ENCODE assay signal across 8 cellular contexts in the genomic region with DNA sequence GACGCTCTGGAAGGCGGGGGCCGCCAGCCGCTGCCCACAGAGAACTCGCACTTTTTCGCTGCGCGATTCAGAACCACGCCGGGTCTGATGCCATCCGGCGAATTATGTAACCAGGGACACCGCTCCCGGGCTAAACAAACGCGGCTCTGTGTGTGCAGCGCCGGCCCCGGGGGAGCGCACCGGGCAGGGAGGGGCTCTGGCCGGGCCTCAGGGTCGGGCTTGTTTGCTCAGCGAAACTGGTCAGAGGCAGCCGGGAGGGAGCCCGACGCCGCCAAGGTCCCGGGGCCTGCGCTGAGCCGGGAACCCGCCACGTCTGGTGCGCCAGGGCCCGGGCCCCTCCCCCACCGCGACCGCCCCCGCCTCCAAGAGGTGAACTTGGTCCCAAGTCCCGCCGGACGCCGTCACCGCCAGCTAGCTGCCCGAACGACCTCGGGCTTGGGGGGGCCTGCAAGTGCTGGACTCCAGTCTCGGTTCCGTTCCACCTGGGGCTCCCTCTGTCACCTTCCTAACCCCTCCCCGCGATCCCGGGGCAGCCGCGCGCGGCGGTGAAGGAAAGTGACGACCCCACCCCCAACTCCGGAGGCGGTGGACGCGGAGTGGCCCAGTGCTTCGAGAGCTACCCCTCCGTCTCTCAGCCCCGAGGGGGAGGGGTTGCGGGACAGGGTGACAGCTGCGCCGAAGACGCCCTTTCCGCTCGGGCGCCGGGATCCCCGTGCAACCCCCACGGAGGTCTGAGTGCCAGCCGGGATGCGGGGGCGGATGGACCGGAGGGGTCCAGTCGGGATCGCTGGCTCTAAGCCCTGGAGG. TPM values are rescaled to one million over a fixed set of nuclear protein-coding genes. Genes with fewer than 3 reads are reported as not detected.
DNase-seq lines count a peak whose midpoint lies in the region; ATAC-seq and TF ChIP-seq lines count a peak whose summit lies in the region.

No MANE protein-coding gene starts in this region.

- no peaks in the 10 kb centered on the region for H3K9me3 Mint-ChIP-seq in activated B cell treated with CpG ODN at 0.5 μM for 24 hours

- no peak overlapping the region for H2BK20ac ChIP-seq in IMR-90 (ENCODE audit: low read depth, low read length)

- peak overlapping the region; percentile 92 for H3K4ac ChIP-seq in IMR-90 (ENCODE audit: low read depth, low read length)

- peaks cover 21% of the 10 kb centered on the region for H3K4me1 ChIP-seq in IMR-90 (ENCODE audit: control insufficient read depth, insufficient read depth, low read length)

- H3K36me3 ChIP-seq in IMR-90 (ENCODE audit: control insufficient read depth, insufficient read depth, low read length): no peaks in the 10 kb centered on the region; the same call in 1 of the 2 replicates

- peak overlapping the region; percentile 76 for H2BK120ac ChIP-seq in IMR-90 (ENCODE audit: low read depth, low read length)

- 0% methylated on average over 37 of the region's 81 CpGs; no CpG with 5 or more reads in 1 of the 2 experiments for WGBS in IMR-90 (ENCODE audit: extremely low coverage in 2 of 2, insufficient read length in 1 of 2), 2 experiments

- H3K4me3 Mint-ChIP-seq in activated B cell treated with CpG ODN at 0.5 μM for 24 hours: peak overlapping the region; percentile 86

- peak; percentile 84 for DNase-seq in D341Med (ENCODE audit: low spot score)
- DNase-seq in IMR-90: no peak
- peak; percentile 68 for DNase-seq in activated B cell treated with CpG ODN at 0.5 μM for 24 hours
- DNase-seq in cardiac fibroblast (ENCODE audit: low read depth in 2 of 2): peak; percentile 52 to 57
- DNase-seq in iris pigment epithelial cell (ENCODE audit: low read depth): peak; percentile 48
- DNase-seq in stimulated activated CD4-positive, alpha-beta T cell treated with anti-CD3 and anti-CD28 coated beads, Interleukin-12 subunit alpha, Interleukin-12 subunit beta, amount 100 ng/mL, for 4 hours: peak; percentile 62

- H4K8ac ChIP-seq in IMR-90 (ENCODE audit: low read depth in 2 of 2, low read length in 2 of 2): peak overlapping the region; percentile 72 to 74; a peak in 3 of 4 replicates

- peak overlapping the region; percentile 90 for H4K5ac ChIP-seq in IMR-90 (ENCODE audit: low read depth, low read length)

- H3K27me3 Mint-ChIP-seq in activated B cell treated with CpG ODN at 0.5 μM for 24 hours: no peaks in the 10 kb centered on the region

- dilution Hi-C loops in IMR-90 (cut with HindIII; ENCODE audit: low sequenced_read_pairs, unreplicated experiment): no loop called here

- H3K9me3 ChIP-seq in IMR-90 (ENCODE audit: control insufficient read depth, insufficient read depth, low read length): no peaks in the 10 kb centered on the region

- peak overlapping the region; percentile 87; the same call in 1 of the 2 replicates for H3K4me2 ChIP-seq in IMR-90 (ENCODE audit: low read depth, low read length)

- peak overlapping the region; percentile 98 for H3K9ac ChIP-seq in IMR-90 (ENCODE audit: low read depth, low read length)

- H3K36me3 Mint-ChIP-seq in activated B cell treated with CpG ODN at 0.5 μM for 24 hours (ENCODE audit: low read depth): peaks cover 6% of the 10 kb centered on the region

- H3K27ac ChIP-seq in IMR-90 (ENCODE audit: insufficient read depth, low read length): peak overlapping the region; percentile 99

- H2BK15ac ChIP-seq in IMR-90 (ENCODE audit: low read depth, low read length): peak overlapping the region; percentile 53; the same call in 1 of the 3 replicates

- peak overlapping the region; percentile 90 for H3K18ac ChIP-seq in IMR-90 (ENCODE audit: low read depth, low read length)

- peaks cover 0 to 29% of the 10 kb centered on the region in 2 experiments; a peak in 2 of 4 replicates for H3K79me1 ChIP-seq in IMR-90 (ENCODE audit: low read depth in 1 of 2, low read length in 2 of 2)

- CTCF ChIA-PET in IMR-90 (lab: Yijun Ruan, JAX) (no interaction called here), activated B cell treated with CpG ODN at 0.5 μM for 24 hours (lab: Charles Lee) (interaction anchor here (0.6 to 1.9 kb wide), 7 partner anchors 51 to 89 kb away, joined by 3 to 10 read pairs (median 4); no protein-coding TSS in a partner anchor)

- in situ Hi-C loops in IMR-90 (cut with MboI; ENCODE audit: low sequenced_read_pairs): loop anchor here (10.0 kb wide), 1 partner anchor 49 kb away; no protein-coding TSS in a partner anchor

- H2BK5ac ChIP-seq in IMR-90 (ENCODE audit: low read depth, low read length, poor library complexity, severe bottlenecking): peak overlapping the region; percentile 99

- H4K91ac ChIP-seq in IMR-90 (ENCODE audit: insufficient read depth, low read depth, low read length): peak overlapping the region; percentile 95

- no TSS peak for BruUV-seq in IMR-90 (replicated peaks; lab: Mats Ljungman, UMichigan)

- ATAC-seq in GM21526 (IDR thresholded peaks at IDR 0.05; ENCODE audit: low FRiP score, unreplicated experiment): peak; percentile 25
- peak; percentile 13 for ATAC-seq in IMR-90 (ENCODE audit: low read depth)
- ATAC-seq in activated B cell treated with CpG ODN at 0.5 μM for 24 hours (ENCODE audit: low read depth): peak; percentile 43
- ATAC-seq in HG03457 (IDR thresholded peaks at IDR 0.05; ENCODE audit: unreplicated experiment): no peak

- H4K20me1 ChIP-seq in IMR-90 (ENCODE audit: insufficient read depth, low read length): peaks cover 51% of the 10 kb centered on the region

- TF ChIP-seq POLR2A in IMR-90 (IDR thresholded peaks at IDR 0.05; ENCODE audit: low read depth, low read length): no peak

- peak overlapping the region; percentile 95 for H3K56ac ChIP-seq in IMR-90 (ENCODE audit: extremely low read depth, insufficient read depth, low read length)

- TF ChIP-seq RAD21 in IMR-90 (IDR thresholded peaks at IDR 0.05; ENCODE audit: low read length): no peak

- peak overlapping the region; percentile 94 for H3K14ac ChIP-seq in IMR-90 (replicated peaks; ENCODE audit: low read depth, low read length)

- H3K27me3 ChIP-seq in IMR-90 (ENCODE audit: control insufficient read depth, insufficient read depth, low read length): no peaks in the 10 kb centered on the region

- H3K4me3 ChIP-seq in IMR-90 (ENCODE audit: insufficient read depth, low read depth, low read length): peak overlapping the region; percentile 99
- peak overlapping the region; percentile 99 to 100 for H3K4me3 ChIP-seq in cardiac fibroblast (replicated peaks in 1 of 2; ENCODE audit: low read depth in 2 of 2, low read length in 2 of 2)

- peaks cover 23% of the 10 kb centered on the region for H3K9me1 ChIP-seq in IMR-90 (ENCODE audit: insufficient read depth, low read length)

- H2AK9ac ChIP-seq in IMR-90 (replicated peaks; ENCODE audit: low read depth, low read length, poor library complexity): peak overlapping the region; percentile 100

- peak overlapping the region; percentile 94 for H2AK5ac ChIP-seq in IMR-90 (ENCODE audit: low read depth, low read length)

- intact Hi-C loops in IMR-90 (cut with micrococcal nuclease): loop anchor here (1.0 to 2.0 kb wide), 3 partner anchors 19 to 57 kb away; no protein-coding TSS in a partner anchor
- intact Hi-C loops in activated B cell treated with CpG ODN at 0.5 μM for 24 hours (cut with micrococcal nuclease): loop anchor here (1.0 to 5.0 kb wide), 6 partner anchors 14 to 368 kb away; a partner anchor contains a TSS

- H3K27ac Mint-ChIP-seq in activated B cell treated with CpG ODN at 0.5 μM for 24 hours: peak overlapping the region; percentile 85

- POLR2A ChIA-PET in IMR-90 (lab: Charles Lee; ENCODE audit: unreplicated experiment) (interaction anchor here (0.6 to 2.8 kb wide), 6 partner anchors 8 to 50 kb away, joined by 3 to 16 read pairs (median 4); no protein-coding TSS in a partner anchor), activated B cell treated with CpG ODN at 0.5 μM for 24 hours (lab: Charles Lee) (interaction anchor here (0.6 to 6.7 kb wide), 10 partner anchors 9 to 788 kb away, joined by 3 to 122 read pairs (median 9); a partner anchor contains a TSS)

- peaks cover 48% of the 10 kb centered on the region for H3K4me1 Mint-ChIP-seq in activated B cell treated with CpG ODN at 0.5 μM for 24 hours

- TF ChIP-seq CTCF in IMR-90 (conservative IDR thresholded peaks at IDR 0.05; ENCODE audit: low read depth, low read length): no peak
- no peak for TF ChIP-seq CTCF in activated B cell treated with CpG ODN at 0.5 μM for 24 hours (IDR thresholded peaks at IDR 0.05)
- TF ChIP-seq CTCF in cardiac fibroblast (IDR thresholded peaks at IDR 0.05; ENCODE audit: low read depth, low read length): no peak

- H3K23ac ChIP-seq in IMR-90 (ENCODE audit: low read depth, low read length): peak overlapping the region; percentile 98

- H2AFZ ChIP-seq in IMR-90 (replicated peaks; ENCODE audit: low read length, poor library complexity): peak overlapping the region; percentile 99

TF ChIP-seq in IMR-90, 13 proteins besides CTCF, POLR2A, EP300 and RAD21:
- TF ChIP-seq, protein P1, sequence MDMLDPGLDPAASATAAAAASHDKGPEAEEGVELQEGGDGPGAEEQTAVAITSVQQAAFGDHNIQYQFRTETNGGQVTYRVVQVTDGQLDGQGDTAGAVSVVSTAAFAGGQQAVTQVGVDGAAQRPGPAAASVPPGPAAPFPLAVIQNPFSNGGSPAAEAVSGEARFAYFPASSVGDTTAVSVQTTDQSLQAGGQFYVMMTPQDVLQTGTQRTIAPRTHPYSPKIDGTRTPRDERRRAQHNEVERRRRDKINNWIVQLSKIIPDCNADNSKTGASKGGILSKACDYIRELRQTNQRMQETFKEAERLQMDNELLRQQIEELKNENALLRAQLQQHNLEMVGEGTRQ (IDR thresholded peaks at IDR 0.05; ENCODE audit: low read depth, low read length): no peak
- no peak for TF ChIP-seq SMC3 (IDR thresholded peaks at IDR 0.05; ENCODE audit: low read depth, low read length)
- peak; percentile 63 for TF ChIP-seq BHLHE40 (IDR thresholded peaks at IDR 0.05; ENCODE audit: low read depth, low read length)
- TF ChIP-seq RCOR1 (IDR thresholded peaks at IDR 0.05; ENCODE audit: insufficient replicate concordance, low read length): no peak
- 0 out of 2 replicates have a peak, but pooled peaks have one; percentile 5 for TF ChIP-seq MAZ (IDR thresholded peaks at IDR 0.05; ENCODE audit: borderline replicate concordance, low read depth, low read length)
- no peak for TF ChIP-seq FOS (IDR thresholded peaks at IDR 0.05; ENCODE audit: low read depth, low read length)
- peak; percentile 52; the same call in 1 of the 2 replicates for TF ChIP-seq MXI1 (IDR thresholded peaks at IDR 0.05; ENCODE audit: borderline replicate concordance, low read depth, low read length)

RNA-seq across cellular contexts. Expression of a gene that starts 0.8 kb away (rescaled TPM):
- 79.4 and 114 TPM in 2 replicates for total RNA-seq in IMR-90 (2012; rRNA removed)
- polyA plus RNA-seq in IMR-90 (2012; rRNA removed): 150 and 156 TPM in 2 replicates
- polyA plus RNA-seq in IMR-90 (2012; cell fraction: cytosol; rRNA removed): 134 and 187 TPM in 2 replicates
- polyA plus RNA-seq in IMR-90 (2012; cell fraction: nucleus; rRNA removed; ENCODE audit: low replicate concordance): 152 and 213 TPM in 2 replicates
- 73.2 and 81.5 TPM in 2 replicates for total RNA-seq in activated B cell treated with CpG ODN at 0.5 μM for 24 hours

RNA-seq across cellular contexts. Expression of a gene that starts 27.1 kb away (rescaled TPM):
- total RNA-seq in IMR-90 (2012; rRNA removed) (1.1 and 1.3 TPM in 2 replicates), activated B cell treated with CpG ODN at 0.5 μM for 24 hours (1.5 and 3.1 TPM in 2 replicates)
- polyA plus RNA-seq in IMR-90 (2012; rRNA removed): 2.1 and 2.5 TPM in 2 replicates
- polyA plus RNA-seq in IMR-90 (2012; cell fraction: cytosol; rRNA removed): 0.37 and 0.42 TPM in 2 replicates
- 8.3 and 25.0 TPM in 2 replicates for polyA plus RNA-seq in IMR-90 (2012; cell fraction: nucleus; rRNA removed; ENCODE audit: low replicate concordance)
